Comparison of ENCODE assay signal across 8 cellular contexts in genomic region chr15:89893027-89893426, GRCh38. TPM values are rescaled to one million over a fixed set of nuclear protein-coding genes. Genes with fewer than 3 reads are reported as not detected.
DNase-seq lines count a peak whose midpoint lies in the region; ATAC-seq and TF ChIP-seq lines count a peak whose summit lies in the region.

No MANE protein-coding gene starts in this region.

- H3K9me3 Mint-ChIP-seq in T-helper 1 cell treated with Interleukin-12 subunit alpha and Interleukin-12 subunit beta and Interleukin-4 antibody, amounts not matched to agents 30 μg/mL and 1 μg/mL, for 36 hours = no peaks in the 10 kb centered on the region
- no peaks in the 10 kb centered on the region for H3K9me3 Mint-ChIP-seq in activated T-helper 1 cell treated with anti-CD3 and anti-CD28 coated beads, Interleukin-12 subunit alpha, Interleukin-12 subunit beta, Interleukin-2, Interleukin-4 antibody, amounts not matched to agents 30 ng/mL and 10 ng/mL and 1 ng/mL, durations not matched to agents 14 hours and 24 hours and 36 hours

- no peaks in the 10 kb centered on the region for H3K27me3 Mint-ChIP-seq in T-helper 1 cell treated with Interleukin-12 subunit alpha and Interleukin-12 subunit beta and Interleukin-4 antibody, amounts not matched to agents 30 μg/mL and 1 μg/mL, for 36 hours (ENCODE audit: low read depth)
- no peaks in the 10 kb centered on the region for H3K27me3 Mint-ChIP-seq in activated T-helper 1 cell treated with anti-CD3 and anti-CD28 coated beads, Interleukin-12 subunit alpha, Interleukin-12 subunit beta, Interleukin-2, Interleukin-4 antibody, amounts not matched to agents 30 ng/mL and 10 ng/mL and 1 ng/mL, durations not matched to agents 14 hours and 24 hours and 36 hours (ENCODE audit: insufficient read depth)

- peaks cover 11% of the 10 kb centered on the region for H3K36me3 ChIP-seq in suprapubic skin

- H3K36me3 Mint-ChIP-seq in T-helper 1 cell treated with Interleukin-12 subunit alpha and Interleukin-12 subunit beta and Interleukin-4 antibody, amounts not matched to agents 30 μg/mL and 1 μg/mL, for 36 hours (ENCODE audit: low read depth) = peaks cover 20% of the 10 kb centered on the region
- H3K36me3 Mint-ChIP-seq in activated T-helper 1 cell treated with anti-CD3 and anti-CD28 coated beads, Interleukin-12 subunit alpha, Interleukin-12 subunit beta, Interleukin-2, Interleukin-4 antibody, amounts not matched to agents 30 ng/mL and 10 ng/mL and 1 ng/mL, durations not matched to agents 14 hours and 24 hours and 36 hours (ENCODE audit: low read depth) = peaks cover 16% of the 10 kb centered on the region

- peaks cover 20% of the 10 kb centered on the region for H3K4me1 ChIP-seq in suprapubic skin

- H3K27ac ChIP-seq in suprapubic skin = peak overlapping the region; percentile 95

- TF ChIP-seq EP300 in suprapubic skin (IDR thresholded peaks at IDR 0.05) = no peak

- DNase-seq in T-helper 1 cell (no peak), suprapubic skin (ENCODE audit: low spot score in 2 of 2) (no peak), Ammon's horn (ENCODE audit: low spot score) (no peak)
- DNase-seq in activated T-helper 1 cell treated with anti-CD3 and anti-CD28 coated beads, Interleukin-12 subunit alpha, Interleukin-12 subunit beta, Interleukin-2, Interleukin-4 antibody, amounts not matched to agents 30 ng/mL and 10 ng/mL and 1 ng/mL, durations not matched to agents 14 hours and 24 hours and 36 hours (ENCODE audit: low spot score) = no peak

- ATAC-seq in GM19351 (IDR thresholded peaks at IDR 0.05; ENCODE audit: unreplicated experiment) (no peak), GM21528 (IDR thresholded peaks at IDR 0.05; ENCODE audit: low FRiP score, unreplicated experiment) (no peak)

- 8% methylated on average over 6 of the region's 6 CpGs for WGBS in suprapubic skin

- H3K4me3 ChIP-seq in iPS-18c (ENCODE audit: insufficient read depth, low read depth, low read length) = peak overlapping the region; percentile 87; the same call in 1 of the 2 replicates
- H3K4me3 ChIP-seq in suprapubic skin = peak overlapping the region; percentile 91

- no peaks in the 10 kb centered on the region for H3K27me3 ChIP-seq in suprapubic skin

- no peaks in the 10 kb centered on the region for H3K9me3 ChIP-seq in iPS-18c (ENCODE audit: control insufficient read depth, insufficient read depth, low read length)
- no peaks in the 10 kb centered on the region for H3K9me3 ChIP-seq in suprapubic skin

- peak overlapping the region; percentile 94 for H3K4me3 Mint-ChIP-seq in T-helper 1 cell treated with Interleukin-12 subunit alpha and Interleukin-12 subunit beta and Interleukin-4 antibody, amounts not matched to agents 30 μg/mL and 1 μg/mL, for 36 hours
- peak overlapping the region; percentile 97 for H3K4me3 Mint-ChIP-seq in activated T-helper 1 cell treated with anti-CD3 and anti-CD28 coated beads, Interleukin-12 subunit alpha, Interleukin-12 subunit beta, Interleukin-2, Interleukin-4 antibody, amounts not matched to agents 30 ng/mL and 10 ng/mL and 1 ng/mL, durations not matched to agents 14 hours and 24 hours and 36 hours

- intact Hi-C loops in activated T-helper 1 cell treated with anti-CD3 and anti-CD28 coated beads, Interleukin-12 subunit alpha, Interleukin-12 subunit beta, Interleukin-2, Interleukin-4 antibody, amounts not matched to agents 30 ng/mL and 10 ng/mL and 1 ng/mL, durations not matched to agents 14 hours and 24 hours and 36 hours (cut with micrococcal nuclease) = loop anchor here (1.0 to 10.0 kb wide), 10 partner anchors 18 to 1042 kb away; partner anchors contain the start of genes GDPGP1, HDDC3, PEX11A and POLG

- peak overlapping the region; percentile 89 for H3K27ac Mint-ChIP-seq in T-helper 1 cell treated with Interleukin-12 subunit alpha and Interleukin-12 subunit beta and Interleukin-4 antibody, amounts not matched to agents 30 μg/mL and 1 μg/mL, for 36 hours
- peak overlapping the region; percentile 94 for H3K27ac Mint-ChIP-seq in activated T-helper 1 cell treated with anti-CD3 and anti-CD28 coated beads, Interleukin-12 subunit alpha, Interleukin-12 subunit beta, Interleukin-2, Interleukin-4 antibody, amounts not matched to agents 30 ng/mL and 10 ng/mL and 1 ng/mL, durations not matched to agents 14 hours and 24 hours and 36 hours

- TF ChIP-seq CTCF in suprapubic skin (IDR thresholded peaks at IDR 0.05) = no peak

- TF ChIP-seq POLR2A in suprapubic skin (IDR thresholded peaks at IDR 0.05) = no peak

- peaks cover 35% of the 10 kb centered on the region for H3K4me1 Mint-ChIP-seq in T-helper 1 cell treated with Interleukin-12 subunit alpha and Interleukin-12 subunit beta and Interleukin-4 antibody, amounts not matched to agents 30 μg/mL and 1 μg/mL, for 36 hours (ENCODE audit: low read depth)
- peaks cover 43% of the 10 kb centered on the region for H3K4me1 Mint-ChIP-seq in activated T-helper 1 cell treated with anti-CD3 and anti-CD28 coated beads, Interleukin-12 subunit alpha, Interleukin-12 subunit beta, Interleukin-2, Interleukin-4 antibody, amounts not matched to agents 30 ng/mL and 10 ng/mL and 1 ng/mL, durations not matched to agents 14 hours and 24 hours and 36 hours (ENCODE audit: low read depth)

RNA-seq across cellular contexts. Expression of gene AP3S2, which starts 0.8 kb away (rescaled TPM):
- total RNA-seq in activated T-helper 1 cell treated with anti-CD3 and anti-CD28 coated beads, Interleukin-12 subunit alpha, Interleukin-12 subunit beta, Interleukin-2, Interleukin-4 antibody, amounts not matched to agents 30 ng/mL and 10 ng/mL and 1 ng/mL, durations not matched to agents 14 hours and 24 hours and 36 hours = 21.4 and 24.7 TPM in 2 replicates
- total RNA-seq in suprapubic skin = 10 to 100 TPM; 15.5 to 70.4 (median 28.4) TPM

RNA-seq across cellular contexts. Expression of gene ARPIN, which starts 19.7 kb away (rescaled TPM):
- not detected in 2 replicates for total RNA-seq in activated T-helper 1 cell treated with anti-CD3 and anti-CD28 coated beads, Interleukin-12 subunit alpha, Interleukin-12 subunit beta, Interleukin-2, Interleukin-4 antibody, amounts not matched to agents 30 ng/mL and 10 ng/mL and 1 ng/mL, durations not matched to agents 14 hours and 24 hours and 36 hours
- total RNA-seq in suprapubic skin = 10 to 100 TPM; 12.0 to 24.8 (median 16.6) TPM

Comparison
In these comparisons a context has a peak if more than half of its experiments do, and no peak if none do; other contexts are left out.
1. RNA of gene ARPIN, which starts 19.7 kb away (total RNA-seq): 12.0 to 24.8 TPM in suprapubic skin; not detected in activated T-helper 1 cell treated with anti-CD3 and anti-CD28 coated beads, Interleukin-12 subunit alpha, Interleukin-12 subunit beta, Interleukin-2, Interleukin-4 antibody, amounts not matched to agents 30 ng/mL and 10 ng/mL and 1 ng/mL, durations not matched to agents 14 hours and 24 hours and 36 hours; every median in the first group is over 10 times any median in the second.